18 cellular contexts compared by ENCODE assay signal in the genomic region with DNA sequence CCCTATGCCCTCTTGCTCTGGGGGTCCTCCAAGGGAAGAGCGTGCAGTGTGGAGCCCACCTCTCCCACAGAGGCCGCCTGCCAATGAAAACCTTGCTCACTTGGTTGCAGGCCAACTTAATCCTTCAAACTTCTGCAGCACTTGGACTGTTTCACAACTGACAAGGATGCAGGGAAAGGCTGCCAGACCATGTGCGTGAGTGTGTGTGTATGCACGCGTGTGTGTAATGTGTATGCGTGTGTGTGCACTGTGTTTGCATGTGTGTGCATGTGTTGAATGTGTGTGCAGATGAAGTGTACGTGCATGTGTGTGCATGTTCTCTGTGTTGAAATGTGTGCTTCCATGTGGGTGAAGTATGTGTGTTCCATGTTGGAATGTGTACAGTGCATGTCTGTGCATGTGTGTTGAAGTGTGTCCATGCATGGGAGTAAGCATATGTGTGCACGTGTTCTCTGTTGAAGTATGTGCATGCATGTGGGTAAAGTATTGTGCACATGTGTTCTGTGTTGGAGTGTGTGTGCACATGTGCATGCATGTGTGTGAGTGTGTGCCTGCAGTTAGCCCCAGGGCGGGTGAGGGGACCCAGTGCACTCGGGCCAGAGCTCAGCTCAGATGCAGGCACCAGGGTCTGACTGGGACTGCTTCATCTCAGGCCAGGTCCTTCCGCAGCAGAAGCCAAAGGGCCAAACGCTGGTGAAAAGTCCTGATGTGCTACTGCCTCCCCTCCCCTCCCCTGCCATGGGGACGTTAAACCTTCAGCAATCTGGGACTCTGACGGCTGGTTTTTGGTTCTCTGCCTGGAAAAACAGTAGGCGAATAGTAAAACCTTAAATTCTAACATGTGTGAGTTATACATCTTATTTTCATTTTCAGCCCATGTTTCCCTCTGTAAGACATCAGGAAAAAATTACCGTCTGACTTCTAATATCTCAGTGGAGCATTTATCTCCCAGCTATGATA.
DNase-seq lines count a peak whose midpoint lies in the region; ATAC-seq, FAIRE-seq and TF ChIP-seq lines count a peak whose summit lies in the region.
"Had no signal": no experiment of that assay in that cellular context is flagged by ENCODE, and none has a peak within 500 bp of the region (broad histone marks: within the 10 kb centered on the region; RNA-seq: fewer than 3 reads in every experiment).

No MANE protein-coding gene starts in this region.

- TF ChIP-seq RAD21 in HepG2 (CRISPR knock-in tag; IDR thresholded peaks at IDR 0.05), result no peak

- 50% methylated on average over 16 of the region's 16 CpGs for WGBS in right cardiac atrium
- 51% methylated on average over 12 of the region's 16 CpGs for WGBS in HepG2 (ENCODE audit: low lambda C conversion rate)

- H2AFZ ChIP-seq in HepG2 (ENCODE audit: low read length), result no peak overlapping the region

- DNase-seq in right cardiac atrium, result peak in 1 of 3 donors; percentile 69
- no peak for DNase-seq in Right ventricle myocardium superior
- no peak for DNase-seq in bronchial epithelial cell (ENCODE audit: low read depth)
- no peak for DNase-seq in HepG2 (ENCODE audit: low spot score)
- DNase-seq in hippocampal formation (lab: John Stamatoyannopoulos, UW), result no peak
- no peak for DNase-seq in NOMO-1 treated with DMSO at 0.1 percent for 48 hours (lab: John Stamatoyannopoulos, UW; ENCODE audit: unreplicated experiment)
- DNase-seq: activated B cell treated with CpG ODN at 0.5 μM for 24 hours; activated CD8-positive, alpha-beta memory T cell treated with anti-CD3 and anti-CD28 coated beads for 24 hours; amniotic stem cell; effector memory CD4-positive, alpha-beta T cell; foreskin melanocyte; NCI-H1930; ovary; stimulated activated CD4-positive, alpha-beta T cell treated with anti-CD3 and anti-CD28 coated beads, Interleukin-2, amount 100 ng/mL, for 48 hours had no signal

- H3K9ac ChIP-seq in HepG2 (ENCODE audit: insufficient read depth, low read depth, low read length), result no peak overlapping the region

- H3K27me3 ChIP-seq in right cardiac atrium (ENCODE audit: control insufficient read depth, insufficient read depth) (no peaks in the 10 kb centered on the region), bronchial epithelial cell (ENCODE audit: control insufficient read depth, insufficient read depth, low read length) (no peaks in the 10 kb centered on the region), HepG2 (ENCODE audit: control insufficient read depth in 1 of 2, insufficient read depth in 2 of 2, low read length in 2 of 2) (peaks cover under 1 to 25% of the 10 kb centered on the region in 2 experiments; a peak in 4 of 5 replicates)
- H3K27me3 ChIP-seq: ovary had no signal

- peak; percentile 32 to 47 for ATAC-seq in right cardiac atrium
- ATAC-seq in Right ventricle myocardium superior (ENCODE audit: poor library complexity), result no peak
- ATAC-seq in HepG2, result no peak
- ATAC-seq in HG03139 (IDR thresholded peaks at IDR 0.05; ENCODE audit: unreplicated experiment), result no peak
- ATAC-seq in GM21786 (IDR thresholded peaks at IDR 0.05; ENCODE audit: unreplicated experiment), result no peak
- ATAC-seq: K562 had no signal

- no peak overlapping the region for H3K4me3 ChIP-seq in right cardiac atrium (ENCODE audit: low read length)
- no peak overlapping the region for H3K4me3 ChIP-seq in bronchial epithelial cell (ENCODE audit: low read depth, low read length)
- H3K4me3 ChIP-seq in HepG2 (replicated peaks in 1 of 3; ENCODE audit: insufficient read depth in 1 of 3, low read depth in 2 of 3, low read length in 3 of 3), result no peak overlapping the region
- H3K4me3 ChIP-seq: K562, ovary, skin epidermis had no signal

- no peaks in the 10 kb centered on the region for H4K20me1 ChIP-seq in HepG2 (ENCODE audit: insufficient read depth, low read length)

- H3K79me2 ChIP-seq in HepG2 (ENCODE audit: insufficient read depth, low read length), result no peaks in the 10 kb centered on the region

- no peak for TF ChIP-seq CTCF in bronchial epithelial cell (IDR thresholded peaks at IDR 0.05; ENCODE audit: insufficient read depth, low read length, severe bottlenecking)
- no peak for TF ChIP-seq CTCF in HepG2 (CRISPR knock-in tag; IDR thresholded peaks at IDR 0.05)

- FAIRE-seq in bronchial epithelial cell (lab: Jason Lieb, UNC) (peak; percentile 89), HepG2 (lab: Jason Lieb, UNC) (no peak)
- FAIRE-seq: K562 had no signal

- POLR2A ChIA-PET in HepG2 (lab: Yijun Ruan, JAX), result no interaction called here

- no peak overlapping the region for H3K4me2 ChIP-seq in HepG2 (ENCODE audit: low read depth, low read length)

- CTCF ChIA-PET in HepG2 (lab: Yijun Ruan, JAX; ENCODE audit: low intra/inter-chr PET ratio, low total read pairs), result no interaction called here

- no peak for TF ChIP-seq EP300 in HepG2 (IDR thresholded peaks at IDR 0.05; ENCODE audit: low read depth in 2 of 2, low read length in 2 of 2)
- no peak for TF ChIP-seq EP300 in HepG2 (CRISPR knock-in tag; IDR thresholded peaks at IDR 0.05; ENCODE audit: borderline replicate concordance)

- H3K4me1 ChIP-seq in right cardiac atrium (ENCODE audit: control insufficient read depth, insufficient read depth, low read length), result peaks cover 15% of the 10 kb centered on the region
- H3K4me1 ChIP-seq in HepG2 (ENCODE audit: insufficient read depth, low read length), result no peaks in the 10 kb centered on the region

- H3K27ac ChIP-seq in right cardiac atrium (ENCODE audit: low read length), result no peak overlapping the region
- no peak overlapping the region for H3K27ac ChIP-seq in HepG2 (ENCODE audit: extremely low read length, insufficient read depth, low read length)
- H3K27ac ChIP-seq: ovary had no signal

- H3K9me3 ChIP-seq in right cardiac atrium (ENCODE audit: control insufficient read depth, low read length) (no peaks in the 10 kb centered on the region), HepG2 (ENCODE audit: low read length) (no peaks in the 10 kb centered on the region)
- H3K9me3 ChIP-seq: ovary had no signal

- intact Hi-C loops in right cardiac atrium (cut with DNase I) (no loop called here), Right ventricle myocardium superior (cut with DNase I) (no loop called here), HepG2 (cut with micrococcal nuclease; ENCODE audit: unreplicated experiment) (no loop called here)

- peaks cover 4% of the 10 kb centered on the region for H3K36me3 ChIP-seq in bronchial epithelial cell (ENCODE audit: control insufficient read depth, insufficient read depth, low read length)
- H3K36me3 ChIP-seq in HepG2 (replicated peaks in 1 of 2; ENCODE audit: control insufficient read depth in 1 of 2, insufficient read depth in 2 of 2, low read length in 2 of 2), result no peaks in the 10 kb centered on the region
- H3K36me3 ChIP-seq: ovary had no signal

- in situ Hi-C loops in HepG2 (cut with HindIII; ENCODE audit: extremely low pct_ligation_motif_present, low pct_unique_long_range_greater_than_20kb), result no loop called here

- BruUV-seq in HepG2 (replicated peaks; lab: Mats Ljungman, UMichigan), result no TSS peak

- no peak for TF ChIP-seq POLR2A in HepG2 (IDR thresholded peaks at IDR 0.05; ENCODE audit: insufficient read depth in 1 of 2, low read depth in 2 of 2, low read length in 2 of 2)

TF ChIP-seq in HepG2, 621 proteins besides CTCF, POLR2A, EP300 and RAD21 (continues in another document):
- TF ChIP-seq ZNF639 (CRISPR knock-in tag; conservative IDR thresholded peaks at IDR 0.05), result no peak
- no peak for TF ChIP-seq SMARCC2 (IDR thresholded peaks at IDR 0.05)
- no peak for TF ChIP-seq SSRP1 (CRISPR knock-in tag; IDR thresholded peaks at IDR 0.05)
- TF ChIP-seq HOXA5 (CRISPR knock-in tag; IDR thresholded peaks at IDR 0.05), result no peak
- TF ChIP-seq, protein P1, sequence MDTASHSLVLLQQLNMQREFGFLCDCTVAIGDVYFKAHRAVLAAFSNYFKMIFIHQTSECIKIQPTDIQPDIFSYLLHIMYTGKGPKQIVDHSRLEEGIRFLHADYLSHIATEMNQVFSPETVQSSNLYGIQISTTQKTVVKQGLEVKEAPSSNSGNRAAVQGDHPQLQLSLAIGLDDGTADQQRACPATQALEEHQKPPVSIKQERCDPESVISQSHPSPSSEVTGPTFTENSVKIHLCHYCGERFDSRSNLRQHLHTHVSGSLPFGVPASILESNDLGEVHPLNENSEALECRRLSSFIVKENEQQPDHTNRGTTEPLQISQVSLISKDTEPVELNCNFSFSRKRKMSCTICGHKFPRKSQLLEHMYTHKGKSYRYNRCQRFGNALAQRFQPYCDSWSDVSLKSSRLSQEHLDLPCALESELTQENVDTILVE (CRISPR knock-in tag; IDR thresholded peaks at IDR 0.05), result no peak

Comparison
In these comparisons a context has a peak if more than half of its experiments do, and no peak if none do; other contexts are left out.
1. ATAC-seq: peak in right cardiac atrium (2 of 2); none in Right ventricle myocardium superior (single experiment), HepG2 (single experiment), HG03139 (single experiment) and GM21786 (single experiment).